In genomic region chr19:3626473-3627350, GRCh38 we compare ENCODE assay signal across 8 cellular contexts. TPM values are rescaled to one million over a fixed set of nuclear protein-coding genes. Genes with fewer than 3 reads are reported as not detected.
DNase-seq lines count a peak whose midpoint lies in the region; ATAC-seq and FAIRE-seq lines count a peak whose summit lies in the region.

TSS of gene CACTIN (minus strand) at chr19:3626790. CDS start at chr19:3626762, 28 bp downstream.

- DNase-seq in AG08395 (ENCODE audit: low spot score) (peak; percentile 100), NCI-H460 (ENCODE audit: extremely low read depth, low read depth) (peak; percentile 97), cerebellar nuclear complex (lab: John Stamatoyannopoulos, UW) (peak; percentile 82 to 93)
- peak; percentile 98 for DNase-seq in activated CD4-positive, CD25-positive, alpha-beta regulatory T cell treated with anti-CD3 and anti-CD28 coated beads, Interleukin-2, amount 50 U/mL, for 72 hours
- DNase-seq in stimulated activated CD4-positive, alpha-beta T cell treated with anti-CD3 and anti-CD28 coated beads, Interleukin-12 subunit alpha, Interleukin-12 subunit beta, amount 100 ng/mL, for 4 hours: peak; percentile 99

- peak; percentile 97 for FAIRE-seq in islet of Langerhans (lab: Jason Lieb, UNC)

- peak; percentile 88 for ATAC-seq in GM19025 (IDR thresholded peaks at IDR 0.05; ENCODE audit: low read depth, unreplicated experiment)
- ATAC-seq in HG03342 (IDR thresholded peaks at IDR 0.05; ENCODE audit: unreplicated experiment): peak; percentile 89

RNA-seq across cellular contexts. Expression of gene CACTIN, which starts in this region (rescaled TPM):
- 10.5 and 13.0 TPM in 2 replicates for total RNA-seq in NCI-H460 (2014; rRNA removed; shearing (Covaris generic))
- polyA plus RNA-seq in NCI-H460 (2014; cell fraction: nucleus; rRNA removed): 41.2 and 48.9 TPM in 2 replicates

Comparison
In these comparisons a context has a peak if more than half of its experiments do, and no peak if none do; other contexts are left out.
1. Peak in every context shown above with its lines: DNase-seq and ATAC-seq.